In the genomic region with DNA sequence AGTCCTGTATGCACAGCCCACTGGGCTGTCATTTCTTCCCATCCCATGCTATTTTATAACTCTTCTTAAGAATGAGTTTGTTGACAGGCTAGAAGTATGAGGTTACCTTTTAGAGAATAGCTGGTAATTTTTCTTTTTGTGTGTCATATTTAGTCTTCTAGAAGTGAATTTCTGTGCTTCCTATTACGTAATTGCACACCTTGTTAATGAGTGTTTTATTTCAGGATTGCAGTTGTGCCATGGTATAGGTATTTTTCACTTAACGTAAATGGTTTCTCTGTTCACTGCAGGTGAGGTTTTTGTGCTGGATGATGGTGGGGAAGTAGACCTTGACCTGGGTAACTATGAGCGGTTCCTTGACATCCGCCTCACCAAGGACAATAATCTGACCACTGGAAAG, we compare ENCODE assay signal across 22 cellular contexts. TPM values are rescaled to one million over a fixed set of nuclear protein-coding genes. Genes with fewer than 3 reads are reported as not detected.
DNase-seq lines count a peak whose midpoint lies in the region; ATAC-seq, FAIRE-seq and TF ChIP-seq lines count a peak whose summit lies in the region.
"Had no signal": no experiment of that assay in that cellular context is flagged by ENCODE, and none has a peak within 500 bp of the region (broad histone marks: within the 10 kb centered on the region; RNA-seq: fewer than 3 reads in every experiment).

No MANE protein-coding gene starts in this region.

- no peaks in the 10 kb centered on the region for H3K9me3 ChIP-seq in IMR-90 (ENCODE audit: control insufficient read depth, insufficient read depth, low read length)
- H3K9me3 ChIP-seq: adrenal gland, Caco-2, HAP-1, prostate gland had no signal

- no peak for TF ChIP-seq POLR2A in IMR-90 (IDR thresholded peaks at IDR 0.05; ENCODE audit: low read depth, low read length)

- H3K4ac ChIP-seq in IMR-90 (ENCODE audit: low read depth, low read length) = no peak overlapping the region

- H3K36me3 ChIP-seq in IMR-90 (ENCODE audit: control insufficient read depth, insufficient read depth, low read length) (peaks cover 29% of the 10 kb centered on the region), bronchial epithelial cell (ENCODE audit: control insufficient read depth, insufficient read depth, low read length) (peaks cover 27% of the 10 kb centered on the region)
- H3K36me3 ChIP-seq: prostate gland had no signal

- H3K4me1 ChIP-seq in IMR-90 (ENCODE audit: control insufficient read depth, insufficient read depth, low read length) = peaks cover 25% of the 10 kb centered on the region
- H3K4me1 ChIP-seq: prostate gland had no signal

- DNase-seq in activated CD4-positive, alpha-beta memory T cell treated with anti-CD3 and anti-CD28 coated beads for 36 hours = no peak
- DNase-seq in activated CD4-positive, alpha-beta memory T cell treated with anti-CD3 and anti-CD28 coated beads, Interleukin-2, amount 10 ng/mL, durations not matched to agents 7 days and 5 days = no peak
- DNase-seq in IMR-90 = no peak
- DNase-seq in bronchial epithelial cell (ENCODE audit: low read depth) = peak; percentile 37
- DNase-seq in stimulated activated effector memory CD8-positive, alpha-beta T cell treated with anti-CD3 and anti-CD28 coated beads, Interleukin-12 subunit alpha, Interleukin-12 subunit beta, amount 100 ng/mL, for 72 hours (ENCODE audit: low spot score in 2 of 2) = no peak
- DNase-seq in cortex of kidney (lab: John Stamatoyannopoulos, UW) = no peak
- no peak for DNase-seq in NCI-H2227 (lab: John Stamatoyannopoulos, UW; ENCODE audit: unreplicated experiment)
- DNase-seq in DMS79 (lab: John Stamatoyannopoulos, UW) = no peak
- DNase-seq: adrenal gland; Caco-2; NCI-H1417 treated with DMSO at 0.1 percent for 48 hours; NCI-H2107; NK-92 treated with Interleukin-12 subunit alpha and Interleukin-12 subunit beta, amount 100 ng/mL, for 24 hours; small intestine; stimulated activated CD4-positive, alpha-beta T cell treated with anti-CD3 and anti-CD28 coated beads, Interleukin-2, amount 100 ng/mL, for 24 hours had no signal

- peaks cover 78% of the 10 kb centered on the region for H3K36me3 Mint-ChIP-seq in activated CD4-positive, alpha-beta memory T cell treated with anti-CD3 and anti-CD28 coated beads for 36 hours
- H3K36me3 Mint-ChIP-seq in activated CD4-positive, alpha-beta memory T cell treated with anti-CD3 and anti-CD28 coated beads, Interleukin-2, amount 10 ng/mL, durations not matched to agents 7 days and 5 days (ENCODE audit: low read depth) = peaks cover 79% of the 10 kb centered on the region
- peaks cover 95% of the 10 kb centered on the region for H3K36me3 Mint-ChIP-seq in stimulated activated effector memory CD8-positive, alpha-beta T cell treated with anti-CD3 and anti-CD28 coated beads, Interleukin-12 subunit alpha, Interleukin-12 subunit beta, amount 100 ng/mL, for 72 hours

- H3K56ac ChIP-seq in IMR-90 (ENCODE audit: extremely low read depth, insufficient read depth, low read length) = no peak overlapping the region

- no TSS peak for BruUV-seq in IMR-90 (replicated peaks; lab: Mats Ljungman, UMichigan)

- H2BK120ac ChIP-seq in IMR-90 (ENCODE audit: low read depth, low read length) = no peak overlapping the region

- peak overlapping the region; percentile 75 for H3K27ac Mint-ChIP-seq in activated CD4-positive, alpha-beta memory T cell treated with anti-CD3 and anti-CD28 coated beads for 36 hours
- no peak overlapping the region for H3K27ac Mint-ChIP-seq in activated CD4-positive, alpha-beta memory T cell treated with anti-CD3 and anti-CD28 coated beads, Interleukin-2, amount 10 ng/mL, durations not matched to agents 7 days and 5 days
- peak overlapping the region; percentile 77 for H3K27ac Mint-ChIP-seq in stimulated activated effector memory CD8-positive, alpha-beta T cell treated with anti-CD3 and anti-CD28 coated beads, Interleukin-12 subunit alpha, Interleukin-12 subunit beta, amount 100 ng/mL, for 72 hours
- H3K27ac Mint-ChIP-seq: B cell; stimulated activated memory B cell treated with anti-CD40 and anti-IgM and Interleukin-4, amounts not matched to agents 10 μg/mL and 1 μg/mL and 100 μg/mL, for 72 hours had no signal

- no peak overlapping the region for H3K18ac ChIP-seq in IMR-90 (ENCODE audit: low read depth, low read length)

- no peak overlapping the region for H2BK5ac ChIP-seq in IMR-90 (ENCODE audit: low read depth, low read length, poor library complexity, severe bottlenecking)

- no peak overlapping the region for H2AK5ac ChIP-seq in IMR-90 (ENCODE audit: low read depth, low read length)

- CTCF ChIA-PET in activated CD4-positive, alpha-beta memory T cell treated with anti-CD3 and anti-CD28 coated beads for 36 hours (lab: Charles Lee) = interaction anchor here (1.0 to 4.5 kb wide), 4 partner anchors 17 to 256 kb away, joined by 3 to 25 read pairs (median 4); no protein-coding TSS in a partner anchor
- CTCF ChIA-PET in activated CD4-positive, alpha-beta memory T cell treated with anti-CD3 and anti-CD28 coated beads, Interleukin-2, amount 10 ng/mL, durations not matched to agents 7 days and 5 days (lab: Charles Lee) = interaction anchor here (1.0 to 2.4 kb wide), 2 partner anchors 10 to 19 kb away, joined by 4 to 7 read pairs; no protein-coding TSS in a partner anchor
- CTCF ChIA-PET in IMR-90 (lab: Yijun Ruan, JAX) = interaction anchor here (1.2 kb wide), 1 partner anchor 19 kb away, joined by 7 read pairs; no protein-coding TSS in a partner anchor

- no peaks in the 10 kb centered on the region for H3K9me3 Mint-ChIP-seq in activated CD4-positive, alpha-beta memory T cell treated with anti-CD3 and anti-CD28 coated beads for 36 hours
- no peaks in the 10 kb centered on the region for H3K9me3 Mint-ChIP-seq in activated CD4-positive, alpha-beta memory T cell treated with anti-CD3 and anti-CD28 coated beads, Interleukin-2, amount 10 ng/mL, durations not matched to agents 7 days and 5 days
- no peaks in the 10 kb centered on the region for H3K9me3 Mint-ChIP-seq in stimulated activated effector memory CD8-positive, alpha-beta T cell treated with anti-CD3 and anti-CD28 coated beads, Interleukin-12 subunit alpha, Interleukin-12 subunit beta, amount 100 ng/mL, for 72 hours
- H3K9me3 Mint-ChIP-seq: stimulated activated memory B cell treated with anti-CD40 and anti-IgM and Interleukin-4, amounts not matched to agents 10 μg/mL and 1 μg/mL and 100 μg/mL, for 72 hours had no signal

- intact Hi-C loops in activated CD4-positive, alpha-beta memory T cell treated with anti-CD3 and anti-CD28 coated beads for 36 hours (cut with micrococcal nuclease) = loop anchor here (1.0 to 10.0 kb wide), 3 partner anchors 19 to 380 kb away; partner anchors contain the start of genes FOXO6 and SCMH1
- intact Hi-C loops in IMR-90 (cut with micrococcal nuclease) = no loop called here

- peaks cover 25 to 76% of the 10 kb centered on the region in 2 experiments for H3K79me1 ChIP-seq in IMR-90 (ENCODE audit: low read depth in 1 of 2, low read length in 2 of 2)

- H3K9ac ChIP-seq in IMR-90 (ENCODE audit: low read depth, low read length) = no peak overlapping the region

- no peak overlapping the region for H3K4me3 Mint-ChIP-seq in activated CD4-positive, alpha-beta memory T cell treated with anti-CD3 and anti-CD28 coated beads for 36 hours
- H3K4me3 Mint-ChIP-seq in activated CD4-positive, alpha-beta memory T cell treated with anti-CD3 and anti-CD28 coated beads, Interleukin-2, amount 10 ng/mL, durations not matched to agents 7 days and 5 days = no peak overlapping the region
- H3K4me3 Mint-ChIP-seq in stimulated activated effector memory CD8-positive, alpha-beta T cell treated with anti-CD3 and anti-CD28 coated beads, Interleukin-12 subunit alpha, Interleukin-12 subunit beta, amount 100 ng/mL, for 72 hours = peak overlapping the region; percentile 22
- H3K4me3 Mint-ChIP-seq: B cell; stimulated activated memory B cell treated with anti-CD40 and anti-IgM and Interleukin-4, amounts not matched to agents 10 μg/mL and 1 μg/mL and 100 μg/mL, for 72 hours had no signal

- H3K23ac ChIP-seq in IMR-90 (ENCODE audit: low read depth, low read length) = no peak overlapping the region

- TF ChIP-seq CTCF in IMR-90 (conservative IDR thresholded peaks at IDR 0.05; ENCODE audit: low read depth, low read length) (no peak), bronchial epithelial cell (IDR thresholded peaks at IDR 0.05; ENCODE audit: insufficient read depth, low read length, severe bottlenecking) (no peak)

- H4K91ac ChIP-seq in IMR-90 (ENCODE audit: insufficient read depth, low read depth, low read length) = no peak overlapping the region

- no peak overlapping the region for H3K4me3 ChIP-seq in IMR-90 (ENCODE audit: insufficient read depth, low read depth, low read length)
- H3K4me3 ChIP-seq in bronchial epithelial cell (ENCODE audit: low read depth, low read length) = no peak overlapping the region
- H3K4me3 ChIP-seq: adrenal gland, HAP-1, prostate gland, SK-N-MC had no signal

- TF ChIP-seq RAD21 in IMR-90 (IDR thresholded peaks at IDR 0.05; ENCODE audit: low read length) = no peak

- dilution Hi-C loops in IMR-90 (cut with HindIII; ENCODE audit: low sequenced_read_pairs, unreplicated experiment) = no loop called here

- no peak overlapping the region for H3K27ac ChIP-seq in IMR-90 (ENCODE audit: insufficient read depth, low read length)
- H3K27ac ChIP-seq: SK-N-MC had no signal

- H4K8ac ChIP-seq in IMR-90 (ENCODE audit: low read depth in 2 of 2, low read length in 2 of 2) = no peak overlapping the region

- no peak overlapping the region for H3K4me2 ChIP-seq in IMR-90 (ENCODE audit: low read depth, low read length)

- WGBS in IMR-90 (ENCODE audit: extremely low coverage in 2 of 2, insufficient read length in 1 of 2), 2 experiments = no CpG with 5 or more reads among the region's 4 CpGs

- in situ Hi-C loops in IMR-90 (cut with MboI; ENCODE audit: low sequenced_read_pairs) = no loop called here

- no peak overlapping the region for H2BK20ac ChIP-seq in IMR-90 (ENCODE audit: low read depth, low read length)

- no peak for FAIRE-seq in bronchial epithelial cell (lab: Jason Lieb, UNC)
- FAIRE-seq: A204.1, GM18507, small intestine had no signal

- no peaks in the 10 kb centered on the region for H3K27me3 Mint-ChIP-seq in activated CD4-positive, alpha-beta memory T cell treated with anti-CD3 and anti-CD28 coated beads for 36 hours
- H3K27me3 Mint-ChIP-seq in activated CD4-positive, alpha-beta memory T cell treated with anti-CD3 and anti-CD28 coated beads, Interleukin-2, amount 10 ng/mL, durations not matched to agents 7 days and 5 days = no peaks in the 10 kb centered on the region
- H3K27me3 Mint-ChIP-seq: B cell; stimulated activated memory B cell treated with anti-CD40 and anti-IgM and Interleukin-4, amounts not matched to agents 10 μg/mL and 1 μg/mL and 100 μg/mL, for 72 hours had no signal

- peaks cover 12% of the 10 kb centered on the region for H3K9me1 ChIP-seq in IMR-90 (ENCODE audit: insufficient read depth, low read length)

- no peak for ATAC-seq in IMR-90 (ENCODE audit: low read depth)
- ATAC-seq in stimulated activated effector memory CD8-positive, alpha-beta T cell treated with anti-CD3 and anti-CD28 coated beads, Interleukin-12 subunit alpha, Interleukin-12 subunit beta, amount 100 ng/mL, for 72 hours = no peak
- ATAC-seq: stimulated activated memory B cell treated with anti-CD40 and anti-IgM and Interleukin-4, amounts not matched to agents 10 μg/mL and 1 μg/mL and 100 μg/mL, for 72 hours had no signal

- H4K20me1 ChIP-seq in IMR-90 (ENCODE audit: insufficient read depth, low read length) = peaks cover 39% of the 10 kb centered on the region

- H3K4me1 Mint-ChIP-seq in activated CD4-positive, alpha-beta memory T cell treated with anti-CD3 and anti-CD28 coated beads for 36 hours (ENCODE audit: low read depth) = peaks cover 59% of the 10 kb centered on the region
- H3K4me1 Mint-ChIP-seq in activated CD4-positive, alpha-beta memory T cell treated with anti-CD3 and anti-CD28 coated beads, Interleukin-2, amount 10 ng/mL, durations not matched to agents 7 days and 5 days = peaks cover 44% of the 10 kb centered on the region
- H3K4me1 Mint-ChIP-seq in stimulated activated effector memory CD8-positive, alpha-beta T cell treated with anti-CD3 and anti-CD28 coated beads, Interleukin-12 subunit alpha, Interleukin-12 subunit beta, amount 100 ng/mL, for 72 hours = peaks cover 51% of the 10 kb centered on the region

- POLR2A ChIA-PET in activated CD4-positive, alpha-beta memory T cell treated with anti-CD3 and anti-CD28 coated beads for 36 hours (lab: Charles Lee) = interaction anchor here (1.4 kb wide), 1 partner anchor 19 kb away, joined by 7 read pairs; no protein-coding TSS in a partner anchor
- POLR2A ChIA-PET in activated CD4-positive, alpha-beta memory T cell treated with anti-CD3 and anti-CD28 coated beads, Interleukin-2, amount 10 ng/mL, durations not matched to agents 7 days and 5 days (lab: Charles Lee) = interaction anchor here (1.7 to 2.4 kb wide), 2 partner anchors 11 to 19 kb away, joined by 8 to 10 read pairs; no protein-coding TSS in a partner anchor
- POLR2A ChIA-PET in IMR-90 (lab: Charles Lee; ENCODE audit: unreplicated experiment) = no interaction called here

- no peak overlapping the region for H3K14ac ChIP-seq in IMR-90 (replicated peaks; ENCODE audit: low read depth, low read length)

- H3K27me3 ChIP-seq in IMR-90 (ENCODE audit: control insufficient read depth, insufficient read depth, low read length) (no peaks in the 10 kb centered on the region), bronchial epithelial cell (ENCODE audit: control insufficient read depth, insufficient read depth, low read length) (no peaks in the 10 kb centered on the region)
- H3K27me3 ChIP-seq: adrenal gland had no signal

- no peak overlapping the region for H2BK15ac ChIP-seq in IMR-90 (ENCODE audit: low read depth, low read length)

- H2AFZ ChIP-seq in IMR-90 (replicated peaks; ENCODE audit: low read length, poor library complexity) = no peak overlapping the region

- no peak overlapping the region for H4K5ac ChIP-seq in IMR-90 (ENCODE audit: low read depth, low read length)

- no peak overlapping the region for H2AK9ac ChIP-seq in IMR-90 (replicated peaks; ENCODE audit: low read depth, low read length, poor library complexity)

RNA-seq across cellular contexts. Expression of gene CTPS1, which starts 5.0 kb away (rescaled TPM):
- 10 to 100 TPM; 78.0 to 78.5 TPM for total RNA-seq in activated CD4-positive, alpha-beta memory T cell treated with anti-CD3 and anti-CD28 coated beads for 36 hours
- total RNA-seq in activated CD4-positive, alpha-beta memory T cell treated with anti-CD3 and anti-CD28 coated beads, Interleukin-2, amount 10 ng/mL, durations not matched to agents 7 days and 5 days = 10 to 100 TPM; 41.7 to 42.2 TPM
- total RNA-seq in IMR-90 (2012; rRNA removed) = 41.0 and 45.5 TPM in 2 replicates
- polyA plus RNA-seq in IMR-90 (2012; rRNA removed) = 40.4 and 43.2 TPM in 2 replicates
- 11.2 and 42.3 TPM in 2 replicates for polyA plus RNA-seq in IMR-90 (2012; cell fraction: cytosol; rRNA removed)
- polyA plus RNA-seq in IMR-90 (2012; cell fraction: nucleus; rRNA removed; ENCODE audit: low replicate concordance) = 23.0 and 58.3 TPM in 2 replicates
- 33.7 and 36.6 TPM in 2 replicates for total RNA-seq in bronchial epithelial cell

RNA-seq across cellular contexts. Expression of gene SLFNL1, which starts 37.0 kb away (rescaled TPM):
- total RNA-seq in activated CD4-positive, alpha-beta memory T cell treated with anti-CD3 and anti-CD28 coated beads for 36 hours = under 1 TPM in 1 of 2 experiments, not detected in 1; 0.07 TPM
- under 1 TPM; 0.18 to 0.33 TPM for total RNA-seq in activated CD4-positive, alpha-beta memory T cell treated with anti-CD3 and anti-CD28 coated beads, Interleukin-2, amount 10 ng/mL, durations not matched to agents 7 days and 5 days
- total RNA-seq in IMR-90 (2012; rRNA removed) = under 0.01 TPM in 2 replicates
- 0.07 and 0.09 TPM in 2 replicates for polyA plus RNA-seq in IMR-90 (2012; rRNA removed)
- 0.02 TPM in 1 of 2 replicates, not detected in the other for polyA plus RNA-seq in IMR-90 (2012; cell fraction: cytosol; rRNA removed)
- polyA plus RNA-seq in IMR-90 (2012; cell fraction: nucleus; rRNA removed; ENCODE audit: low replicate concordance) = 0.30 and 0.76 TPM in 2 replicates
- under 0.01 and 0.26 TPM in 2 replicates for total RNA-seq in bronchial epithelial cell
